ENCODE assay signal across 8 cellular contexts in the genomic region with DNA sequence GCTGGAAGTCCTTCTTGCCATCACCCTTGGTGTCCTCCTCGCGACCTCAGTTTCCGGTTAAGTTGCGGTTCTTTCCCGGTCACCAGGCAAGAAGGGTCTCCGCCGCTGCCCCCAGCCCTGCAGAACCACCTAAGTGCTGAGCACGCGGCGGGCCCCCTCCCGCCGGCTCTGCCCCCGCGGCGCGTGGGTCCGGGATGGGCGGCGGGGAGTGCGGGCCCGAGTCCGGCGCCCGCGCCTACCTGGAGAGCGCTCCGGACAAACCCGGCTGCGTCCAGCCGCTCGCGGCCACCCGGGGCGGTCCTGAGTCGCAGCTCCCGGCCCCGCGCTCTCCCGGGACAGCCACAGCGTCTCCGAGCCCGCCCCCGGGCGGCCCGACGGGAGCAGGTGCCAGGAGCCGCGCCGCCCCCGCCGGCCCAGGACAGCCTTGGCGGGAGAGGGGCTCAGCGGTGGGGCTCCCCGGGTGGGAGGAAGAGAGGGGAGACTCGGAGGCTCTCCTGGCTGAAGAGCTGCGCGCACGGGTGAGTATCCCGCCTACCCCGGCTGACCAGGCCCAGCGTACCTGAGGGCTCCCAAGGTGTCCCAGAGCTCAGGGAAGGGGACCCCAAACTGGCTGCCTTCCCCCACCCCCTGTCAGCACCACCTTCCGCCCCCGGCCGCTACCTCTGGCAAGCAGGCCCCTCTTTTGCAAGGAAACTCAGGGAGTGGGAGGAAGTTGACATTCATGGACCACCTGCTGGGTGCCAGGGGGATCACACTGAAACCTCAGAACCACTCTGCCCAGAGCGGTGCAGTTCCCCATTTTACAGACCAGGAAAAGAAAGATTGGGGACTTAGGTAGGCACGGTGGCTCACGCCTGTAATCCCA. TPM values are rescaled to one million over a fixed set of nuclear protein-coding genes. Genes with fewer than 3 reads are reported as not detected.
DNase-seq lines count a peak whose midpoint lies in the region; ATAC-seq and TF ChIP-seq lines count a peak whose summit lies in the region.

No MANE protein-coding gene starts in this region.

- peaks cover 20% of the 10 kb centered on the region; the same call in 1 of the 2 replicates for H3K79me2 ChIP-seq in Loucy (ENCODE audit: insufficient read depth, low read length)

- H3K9me3 Mint-ChIP-seq in CD8-positive, alpha-beta T cell: no peaks in the 10 kb centered on the region
- no peaks in the 10 kb centered on the region for H3K9me3 Mint-ChIP-seq in natural killer cell

- CTCF ChIA-PET in CD8-positive, alpha-beta T cell (lab: Charles Lee): interaction anchor here (0.6 to 1.9 kb wide), 6 partner anchors 17 to 110 kb away, joined by 3 to 6 read pairs (median 4); no protein-coding TSS in a partner anchor

- H3K4me3 Mint-ChIP-seq in CD8-positive, alpha-beta T cell: peak overlapping the region; percentile 76
- no peak overlapping the region for H3K4me3 Mint-ChIP-seq in natural killer cell

- POLR2A ChIA-PET in CD8-positive, alpha-beta T cell (lab: Charles Lee): no interaction called here

- peak overlapping the region; percentile 81 for H3K9ac ChIP-seq in Loucy (ENCODE audit: low read depth, low read length, poor library complexity, severe bottlenecking)

- no peaks in the 10 kb centered on the region for H4K20me1 ChIP-seq in Loucy (ENCODE audit: insufficient read depth, low read length, poor library complexity, severe bottlenecking)

- H2AFZ ChIP-seq in Loucy (ENCODE audit: low read length): peak overlapping the region; percentile 95

- intact Hi-C loops in CD8-positive, alpha-beta T cell (cut with DNase I, micrococcal nuclease): no loop called here
- intact Hi-C loops in dorsolateral prefrontal cortex (cut with DNase I): no loop called here
- intact Hi-C loops in natural killer cell (cut with micrococcal nuclease): no loop called here

- ATAC-seq in CD8-positive, alpha-beta T cell: peak; percentile 49
- ATAC-seq in natural killer cell: peak in 2 of 3 donors; percentile 32 to 50
- ATAC-seq in GM21723 (IDR thresholded peaks at IDR 0.05; ENCODE audit: unreplicated experiment): no peak

- peaks cover 9% of the 10 kb centered on the region for H3K4me1 ChIP-seq in CD8-positive, alpha-beta T cell (ENCODE audit: insufficient read depth, low read length)
- H3K4me1 ChIP-seq in Loucy (ENCODE audit: insufficient read depth, low read length, poor library complexity, severe bottlenecking): peaks cover 33% of the 10 kb centered on the region

- H3K4me1 Mint-ChIP-seq in CD8-positive, alpha-beta T cell (ENCODE audit: low read depth): peaks cover 13% of the 10 kb centered on the region
- peaks cover 0 to 13% of the 10 kb centered on the region in 2 donors for H3K4me1 Mint-ChIP-seq in natural killer cell

- H3K9me3 ChIP-seq in CD8-positive, alpha-beta T cell (ENCODE audit: low read length): no peaks in the 10 kb centered on the region
- H3K9me3 ChIP-seq in Loucy (ENCODE audit: insufficient read depth, low read depth, low read length): no peaks in the 10 kb centered on the region

- no peak for TF ChIP-seq CTCF in CD8-positive, alpha-beta T cell (IDR thresholded peaks at IDR 0.05)
- TF ChIP-seq CTCF in Loucy (conservative IDR thresholded peaks at IDR 0.05; ENCODE audit: low read length) (peak; percentile 34; the same call in 1 of the 2 replicates), dorsolateral prefrontal cortex (IDR thresholded peaks at IDR 0.05 in 54 of 56, conservative IDR thresholded peaks at IDR 0.05 in 2 of 56; ENCODE audit: low read depth in 1 of 56, partially characterized antibody in 56 of 56) (no peak), natural killer cell (IDR thresholded peaks at IDR 0.05) (no peak)

- H3K27me3 ChIP-seq in CD8-positive, alpha-beta T cell (ENCODE audit: insufficient read depth, low read length): no peaks in the 10 kb centered on the region
- no peaks in the 10 kb centered on the region for H3K27me3 ChIP-seq in Loucy (ENCODE audit: insufficient read depth, low read length, poor library complexity, severe bottlenecking)
- H3K27me3 ChIP-seq in dorsolateral prefrontal cortex: peaks cover 0 to 53% (median 24%) of the 10 kb centered on the region in 45 donors

- H3K27ac ChIP-seq in CD8-positive, alpha-beta T cell (ENCODE audit: low read depth, low read length): no peak overlapping the region
- no peak overlapping the region for H3K27ac ChIP-seq in dorsolateral prefrontal cortex

- H3K4me3 ChIP-seq in CD8-positive, alpha-beta T cell (ENCODE audit: low read depth, low read length): peak overlapping the region; percentile 41
- H3K4me3 ChIP-seq in Loucy (ENCODE audit: low read length, poor library complexity, severe bottlenecking): peak overlapping the region; percentile 87
- peak overlapping the region in 38 of 59 donors; percentile 5 to 56 (median 28) for H3K4me3 ChIP-seq in dorsolateral prefrontal cortex

- H3K9me2 ChIP-seq in Loucy (replicated peaks; ENCODE audit: low read depth, low read length): no peaks in the 10 kb centered on the region

- peaks cover 18% of the 10 kb centered on the region for H3K27me3 Mint-ChIP-seq in CD8-positive, alpha-beta T cell (ENCODE audit: low read depth)
- peaks cover 7 to 29% of the 10 kb centered on the region in 2 donors for H3K27me3 Mint-ChIP-seq in natural killer cell (ENCODE audit: low read depth in 2 of 2)

- no peaks in the 10 kb centered on the region for H3K36me3 ChIP-seq in CD8-positive, alpha-beta T cell (ENCODE audit: insufficient read depth, low read length)
- H3K36me3 ChIP-seq in Loucy (ENCODE audit: insufficient read depth, low read length): no peaks in the 10 kb centered on the region

- H3F3A ChIP-seq in Loucy (ENCODE audit: low read depth): no peaks in the 10 kb centered on the region

- no peaks in the 10 kb centered on the region for H3K36me3 Mint-ChIP-seq in CD8-positive, alpha-beta T cell
- H3K36me3 Mint-ChIP-seq in natural killer cell: no peaks in the 10 kb centered on the region

- H3K4me2 ChIP-seq in Loucy (ENCODE audit: low read depth, low read length, poor library complexity, severe bottlenecking): peak overlapping the region; percentile 86

- H3K27ac Mint-ChIP-seq in CD8-positive, alpha-beta T cell: no peak overlapping the region
- H3K27ac Mint-ChIP-seq in natural killer cell: no peak overlapping the region

- no peak for DNase-seq in CD8-positive, alpha-beta T cell
- no peak for DNase-seq in dorsolateral prefrontal cortex
- no peak for DNase-seq in natural killer cell
- no peak for DNase-seq in GM19240 (ENCODE audit: insufficient read length, low spot score)
- DNase-seq in NCI-H187 (lab: John Stamatoyannopoulos, UW): no peak
- DNase-seq in SK-N-DZ (ENCODE audit: low spot score): no peak

RNA-seq across cellular contexts. Expression of gene C17orf113, which starts 22.2 kb away (rescaled TPM):
- under 1 TPM; 0.14 to 0.22 TPM for total RNA-seq in CD8-positive, alpha-beta T cell
- total RNA-seq in dorsolateral prefrontal cortex (1 to 10 TPM; 1.6 to 5.7 (median 3.4) TPM), natural killer cell (under 1 TPM; 0.25 to 0.28 (median 0.26) TPM)
- polyA plus RNA-seq in SK-N-DZ (2014; cell fraction: cytosol; rRNA removed): 2.0 and 2.5 TPM in 2 replicates
- 1.7 and 2.3 TPM in 2 replicates for polyA plus RNA-seq in SK-N-DZ (2014; cell fraction: nucleus; rRNA removed)

RNA-seq across cellular contexts. Expression of gene ZNF385C, which starts 25.7 kb away (rescaled TPM):
- total RNA-seq in CD8-positive, alpha-beta T cell: under 1 TPM in 1 of 2 experiments, not detected in 1; 0.19 TPM
- total RNA-seq in dorsolateral prefrontal cortex (1 to 10 TPM in 106 of 120 experiments, under 1 TPM in 14; 0.33 to 4.9 (median 1.8) TPM), natural killer cell (under 1 TPM in 1 of 3 donors, not detected in 2; 0.28 TPM)
- polyA plus RNA-seq in SK-N-DZ (2014; cell fraction: cytosol; rRNA removed): 12.5 and 12.6 TPM in 2 replicates
- 6.9 and 13.5 TPM in 2 replicates for polyA plus RNA-seq in SK-N-DZ (2014; cell fraction: nucleus; rRNA removed)

RNA-seq across cellular contexts. Expression of gene DHX58, which starts 40.0 kb away (rescaled TPM):
- 10 to 100 TPM; 32.8 to 39.1 TPM for total RNA-seq in CD8-positive, alpha-beta T cell
- 10 to 100 TPM in 119 of 120 experiments, 1 to 10 TPM in 1; 9.3 to 46.1 (median 17.9) TPM for total RNA-seq in dorsolateral prefrontal cortex
- total RNA-seq in natural killer cell: 10 to 100 TPM; 22.0 to 29.0 (median 24.5) TPM
- polyA plus RNA-seq in SK-N-DZ (2014; cell fraction: cytosol; rRNA removed): 0.05 and 0.59 TPM in 2 replicates
- polyA plus RNA-seq in SK-N-DZ (2014; cell fraction: nucleus; rRNA removed): 1.5 and 5.5 TPM in 2 replicates

RNA-seq across cellular contexts. Expression of gene KAT2A, which starts 48.6 kb away (rescaled TPM):
- total RNA-seq in CD8-positive, alpha-beta T cell: 10 to 100 TPM; 39.3 to 42.5 TPM
- 100 to 1,000 TPM in 58 of 120 experiments, 10 to 100 TPM in 62; 65.5 to 174 (median 99.8) TPM for total RNA-seq in dorsolateral prefrontal cortex
- 10 to 100 TPM; 29.6 to 32.8 (median 29.9) TPM for total RNA-seq in natural killer cell
- 36.0 and 46.1 TPM in 2 replicates for polyA plus RNA-seq in SK-N-DZ (2014; cell fraction: cytosol; rRNA removed)
- polyA plus RNA-seq in SK-N-DZ (2014; cell fraction: nucleus; rRNA removed): 477 and 734 TPM in 2 replicates

RNA-seq across cellular contexts. Expression of gene HSPB9, which starts 50.0 kb away (rescaled TPM):
- not detected for total RNA-seq in CD8-positive, alpha-beta T cell
- total RNA-seq in dorsolateral prefrontal cortex: 1 to 10 TPM in 8 of 120 experiments, under 1 TPM in 61, not detected in 51; 0.14 to 1.6 (median 0.43) TPM
- total RNA-seq in natural killer cell: not detected
- 0.72 and 2.0 TPM in 2 replicates for polyA plus RNA-seq in SK-N-DZ (2014; cell fraction: cytosol; rRNA removed)
- 1.3 and 3.3 TPM in 2 replicates for polyA plus RNA-seq in SK-N-DZ (2014; cell fraction: nucleus; rRNA removed)

Comparison
In these comparisons a context has a peak if more than half of its experiments do, and no peak if none do; other contexts are left out.
1. H3K4me3 ChIP-seq: peak in every context shown above with its lines; median percentile 87 in Loucy; 41 in CD8-positive, alpha-beta T cell; 28 in dorsolateral prefrontal cortex.